16 cellular contexts compared by ENCODE assay signal in genomic region chr12:104628338-104629135, GRCh38.
DNase-seq lines count a peak whose midpoint lies in the region; ATAC-seq and TF ChIP-seq lines count a peak whose summit lies in the region.
"Had no signal": no experiment of that assay in that cellular context is flagged by ENCODE, and none has a peak within 500 bp of the region (broad histone marks: within the 10 kb centered on the region; RNA-seq: fewer than 3 reads in every experiment).

No MANE protein-coding gene starts in this region.

- H3K4me1 ChIP-seq in BLaER1 (peaks cover 62% of the 10 kb centered on the region), ascending aorta (peaks cover 0 to 16% of the 10 kb centered on the region in 2 donors)
- H3K4me1 ChIP-seq: esophagus squamous epithelium, thyroid gland had no signal

- H3K4me1 Mint-ChIP-seq in CD14-positive monocyte (peaks cover 33% of the 10 kb centered on the region), natural killer cell (peaks cover 87 to 88% of the 10 kb centered on the region in 2 donors)

- H3K27ac Mint-ChIP-seq in CD14-positive monocyte (peak overlapping the region in 5 of 7 donors; percentile 25 to 81 (median 42)), natural killer cell (peak overlapping the region; percentile 56 to 69)
- H3K27ac Mint-ChIP-seq: activated CD4-positive, alpha-beta memory T cell treated with anti-CD3 and anti-CD28 coated beads, Interleukin-2, amount 10 ng/mL, durations not matched to agents 7 days and 5 days; GM23338 had no signal

- H3K4me3 ChIP-seq in BLaER1 (no peak overlapping the region), ascending aorta (peak overlapping the region in 1 of 2 donors; percentile 39)
- H3K4me3 ChIP-seq: esophagus squamous epithelium, GM23338, thyroid gland had no signal

- peaks cover 35 to 56% of the 10 kb centered on the region in 2 donors for H3K36me3 Mint-ChIP-seq in CD14-positive monocyte
- no peaks in the 10 kb centered on the region for H3K36me3 Mint-ChIP-seq in natural killer cell

- TF ChIP-seq CTCF in CD14-positive monocyte (IDR thresholded peaks at IDR 0.05): no peak
- no peak for TF ChIP-seq CTCF in ascending aorta (IDR thresholded peaks at IDR 0.05)
- TF ChIP-seq CTCF in natural killer cell (IDR thresholded peaks at IDR 0.05): no peak
- no peak for TF ChIP-seq CTCF in GM20000 (IDR thresholded peaks at IDR 0.05; ENCODE audit: extremely low read depth, missing control alignments)

- no peak overlapping the region for H3K9ac ChIP-seq in BLaER1

- DNase-seq in CD14-positive monocyte (ENCODE audit: low spot score): no peak
- DNase-seq in ascending aorta (ENCODE audit: low spot score in 2 of 2): no peak
- no peak for DNase-seq in natural killer cell
- DNase-seq in activated effector memory CD4-positive, alpha-beta T cell treated with anti-CD3 and anti-CD28 coated beads, Interleukin-2, amount 50 U/mL, for 16 hours: no peak
- DNase-seq in activated naive CD4-positive, alpha-beta T cell (lab: John Stamatoyannopoulos, UW): no peak
- DNase-seq in GM20000 (ENCODE audit: low spot score): no peak
- DNase-seq: activated CD4-positive, alpha-beta memory T cell treated with anti-CD3 and anti-CD28 coated beads, Interleukin-2, amount 10 ng/mL, durations not matched to agents 7 days and 5 days; effector memory CD4-positive, alpha-beta T cell; esophagus squamous epithelium; KG1; midbrain; NCI-H2081 treated with DMSO at 0.1 percent for 48 hours; SHP77 treated with DMSO at 0.1 percent for 48 hours; thyroid gland had no signal

- peak overlapping the region; percentile 60 for H3K4me2 ChIP-seq in BLaER1
- H3K4me2 ChIP-seq: GM23338 had no signal

- H3K27ac ChIP-seq in BLaER1 (peak overlapping the region; percentile 23; the same call in 1 of the 2 replicates), ascending aorta (peak overlapping the region; percentile 74 to 77)
- H3K27ac ChIP-seq: esophagus squamous epithelium, thyroid gland had no signal

- H4K20me1 ChIP-seq in BLaER1: peaks cover 100% of the 10 kb centered on the region

- ATAC-seq in natural killer cell: no peak
- ATAC-seq: GM23338 had no signal

- no peaks in the 10 kb centered on the region for H3K9me3 ChIP-seq in BLaER1
- no peaks in the 10 kb centered on the region for H3K9me3 ChIP-seq in ascending aorta
- H3K9me3 ChIP-seq: esophagus squamous epithelium, thyroid gland had no signal

- H3K27me3 Mint-ChIP-seq in CD14-positive monocyte (ENCODE audit: low read depth in 3 of 3) (peaks cover 0 to 1% (median 0%) of the 10 kb centered on the region in 3 donors), natural killer cell (ENCODE audit: low read depth in 2 of 2) (no peaks in the 10 kb centered on the region)
- H3K27me3 Mint-ChIP-seq: activated CD4-positive, alpha-beta memory T cell treated with anti-CD3 and anti-CD28 coated beads, Interleukin-2, amount 10 ng/mL, durations not matched to agents 7 days and 5 days had no signal

- H3K4me3 Mint-ChIP-seq in CD14-positive monocyte (no peak overlapping the region), natural killer cell (no peak overlapping the region)
- H3K4me3 Mint-ChIP-seq: activated CD4-positive, alpha-beta memory T cell treated with anti-CD3 and anti-CD28 coated beads, Interleukin-2, amount 10 ng/mL, durations not matched to agents 7 days and 5 days; GM23338 had no signal

- intact Hi-C loops in CD14-positive monocyte (cut with micrococcal nuclease) (no loop called here), ascending aorta (cut with DNase I) (loop anchor here (5.0 kb wide), 1 partner anchor 44 kb away; no protein-coding TSS in a partner anchor), natural killer cell (cut with micrococcal nuclease) (no loop called here)

- H3K36me3 ChIP-seq in BLaER1 (peaks cover 43% of the 10 kb centered on the region), ascending aorta (no peaks in the 10 kb centered on the region)
- H3K36me3 ChIP-seq: esophagus squamous epithelium, thyroid gland had no signal

- H3K9me3 Mint-ChIP-seq in CD14-positive monocyte: peaks cover 0 to 2% (median 0%) of the 10 kb centered on the region in 7 donors
- H3K9me3 Mint-ChIP-seq in natural killer cell: no peaks in the 10 kb centered on the region
- H3K9me3 Mint-ChIP-seq: activated CD4-positive, alpha-beta memory T cell treated with anti-CD3 and anti-CD28 coated beads, Interleukin-2, amount 10 ng/mL, durations not matched to agents 7 days and 5 days; GM23338 had no signal

- H3K27me3 ChIP-seq in BLaER1 (no peaks in the 10 kb centered on the region), ascending aorta (no peaks in the 10 kb centered on the region)
- H3K27me3 ChIP-seq: esophagus squamous epithelium, thyroid gland had no signal
